Comparison of ENCODE assay signal across 1 cellular context in genomic region chr11:72069787-72070251, GRCh38.
TF ChIP-seq lines count a peak whose summit lies in the region.

No MANE protein-coding gene starts in this region.

TF ChIP-seq in K562, 482 proteins besides CTCF, POLR2A, EP300 and RAD21 (continues in another document):
- TF ChIP-seq FOSL1 (tag; conservative IDR thresholded peaks at IDR 0.05) (peak; percentile 68), ZNF175 (CRISPR knock-in tag; IDR thresholded peaks at IDR 0.05; ENCODE audit: low read depth) (peak; percentile 93), RBM17 (IDR thresholded peaks at IDR 0.05; ENCODE audit: borderline replicate concordance, low read depth, low read length) (no peak), ZNF639 (CRISPR knock-in tag; conservative IDR thresholded peaks at IDR 0.05 in 1 of 2, IDR thresholded peaks at IDR 0.05 in 1 of 2) (peak in 1 of 2 experiments; percentile 92; a peak in 2 of 4 replicates), GTF2E2 (tag; IDR thresholded peaks at IDR 0.05) (0 out of 2 replicates have a peak, but pooled peaks have one; percentile 31), MYBL2 (IDR thresholded peaks at IDR 0.05; ENCODE audit: low read depth) (no peak), MYBL2 (CRISPR knock-in tag; IDR thresholded peaks at IDR 0.05; ENCODE audit: borderline replicate concordance) (no peak), ZNF239 (CRISPR knock-in tag; IDR thresholded peaks at IDR 0.05) (0 out of 2 replicates have a peak, but pooled peaks have one; percentile 9), ZNF41 (CRISPR knock-in tag; conservative IDR thresholded peaks at IDR 0.05) (peak; percentile 67; the same call in 1 of the 2 replicates), POLR3A (IDR thresholded peaks at IDR 0.05; ENCODE audit: borderline replicate concordance, extremely low read depth, insufficient read depth, insufficient read length) (no peak), ELF4 (CRISPR knock-in tag; IDR thresholded peaks at IDR 0.05) (no peak), ZNF79 (CRISPR knock-in tag; IDR thresholded peaks at IDR 0.05; ENCODE audit: low read depth) (0 out of 2 replicates have a peak, but pooled peaks have one; percentile 52), BCL6 (CRISPR knock-in tag; IDR thresholded peaks at IDR 0.05) (0 out of 2 replicates have a peak, but pooled peaks have one; percentile 34), ZNF23 (CRISPR knock-in tag; IDR thresholded peaks at IDR 0.05) (no peak), FOXJ2 (tag; IDR thresholded peaks at IDR 0.05) (0 out of 2 replicates have a peak, but pooled peaks have one; percentile 15), ZSCAN29 (IDR thresholded peaks at IDR 0.05) (no peak), JUND (IDR thresholded peaks at IDR 0.05; ENCODE audit: borderline replicate concordance, low read depth, low read length) (no peak), JUND (tag; IDR thresholded peaks at IDR 0.05; ENCODE audit: borderline replicate concordance, low read depth, low read length) (0 out of 3 replicates have a peak, but pooled peaks have one; percentile 11), ZNF589 (CRISPR knock-in tag; IDR thresholded peaks at IDR 0.05; ENCODE audit: low read depth) (peak; percentile 91), ZBTB9 (CRISPR knock-in tag; IDR thresholded peaks at IDR 0.05) (peak; percentile 89), OTX1 (CRISPR knock-in tag; IDR thresholded peaks at IDR 0.05) (0 out of 2 replicates have a peak, but pooled peaks have one; percentile 22), BACH1 (tag; IDR thresholded peaks at IDR 0.05) (peak; percentile 83; the same call in 1 of the 2 replicates), ZNF592 (IDR thresholded peaks at IDR 0.05) (peak; percentile 89), PYGO2 (tag; IDR thresholded peaks at IDR 0.05) (no peak), TFAM (CRISPR knock-in tag; conservative IDR thresholded peaks at IDR 0.05) (no peak), NR4A1 (CRISPR knock-in tag; IDR thresholded peaks at IDR 0.05) (peak; percentile 49; the same call in 1 of the 2 replicates), NR4A1 (tag; IDR thresholded peaks at IDR 0.05) (no peak), SIRT6 (IDR thresholded peaks at IDR 0.05; ENCODE audit: low read depth, low read length) (no peak), KLF6 (CRISPR knock-in tag; IDR thresholded peaks at IDR 0.05; ENCODE audit: borderline replicate concordance) (no peak; the same call in 1 of the 2 replicates), HNRNPL (IDR thresholded peaks at IDR 0.05; ENCODE audit: low read depth, low read length) (no peak), TRIM24 (IDR thresholded peaks at IDR 0.05) (no peak), TRIM28 (IDR thresholded peaks at IDR 0.05) (no peak), NFE2L1 (tag; IDR thresholded peaks at IDR 0.05; ENCODE audit: borderline replicate concordance, low read depth) (no peak), HLTF (IDR thresholded peaks at IDR 0.05) (no peak), FOXJ3 (CRISPR knock-in tag; IDR thresholded peaks at IDR 0.05) (no peak), ZNF197 (CRISPR knock-in tag; IDR thresholded peaks at IDR 0.05; ENCODE audit: low read depth) (0 out of 2 replicates have a peak, but pooled peaks have one; percentile 55), MAZ (CRISPR knock-in tag; conservative IDR thresholded peaks at IDR 0.05 in 1 of 2, IDR thresholded peaks at IDR 0.05 in 1 of 2) (peak in 1 of 2 experiments; percentile 69; a peak in 2 of 4 replicates), NR2C2 (CRISPR knock-in tag; IDR thresholded peaks at IDR 0.05) (no peak), NR2C2 (tag; IDR thresholded peaks at IDR 0.05) (peak; percentile 87), ZNF445 (CRISPR knock-in tag; IDR thresholded peaks at IDR 0.05; ENCODE audit: low read depth) (no peak), ZNF124 (CRISPR knock-in tag; IDR thresholded peaks at IDR 0.05) (no peak), SP2 (IDR thresholded peaks at IDR 0.05; ENCODE audit: extremely low read depth, low read depth, low read length, poor library complexity, severe bottlenecking) (no peak), CBX1 (IDR thresholded peaks at IDR 0.05; ENCODE audit: low read depth) (no peak), SMAD3 (CRISPR knock-in tag; conservative IDR thresholded peaks at IDR 0.05) (0 out of 2 replicates have a peak, but pooled peaks have one; percentile 15), ZBTB7A (IDR thresholded peaks at IDR 0.05; ENCODE audit: borderline replicate concordance, control insufficient read depth, low read depth, low read length) (no peak), ZNF584 (CRISPR knock-in tag; IDR thresholded peaks at IDR 0.05; ENCODE audit: low read depth) (peak; percentile 88; the same call in 1 of the 2 replicates)
- TF ChIP-seq, protein P1, sequence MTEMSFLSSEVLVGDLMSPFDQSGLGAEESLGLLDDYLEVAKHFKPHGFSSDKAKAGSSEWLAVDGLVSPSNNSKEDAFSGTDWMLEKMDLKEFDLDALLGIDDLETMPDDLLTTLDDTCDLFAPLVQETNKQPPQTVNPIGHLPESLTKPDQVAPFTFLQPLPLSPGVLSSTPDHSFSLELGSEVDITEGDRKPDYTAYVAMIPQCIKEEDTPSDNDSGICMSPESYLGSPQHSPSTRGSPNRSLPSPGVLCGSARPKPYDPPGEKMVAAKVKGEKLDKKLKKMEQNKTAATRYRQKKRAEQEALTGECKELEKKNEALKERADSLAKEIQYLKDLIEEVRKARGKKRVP (CRISPR knock-in tag; IDR thresholded peaks at IDR 0.05), result peak; percentile 51; the same call in 1 of the 2 replicates
- TF ChIP-seq, protein P2, sequence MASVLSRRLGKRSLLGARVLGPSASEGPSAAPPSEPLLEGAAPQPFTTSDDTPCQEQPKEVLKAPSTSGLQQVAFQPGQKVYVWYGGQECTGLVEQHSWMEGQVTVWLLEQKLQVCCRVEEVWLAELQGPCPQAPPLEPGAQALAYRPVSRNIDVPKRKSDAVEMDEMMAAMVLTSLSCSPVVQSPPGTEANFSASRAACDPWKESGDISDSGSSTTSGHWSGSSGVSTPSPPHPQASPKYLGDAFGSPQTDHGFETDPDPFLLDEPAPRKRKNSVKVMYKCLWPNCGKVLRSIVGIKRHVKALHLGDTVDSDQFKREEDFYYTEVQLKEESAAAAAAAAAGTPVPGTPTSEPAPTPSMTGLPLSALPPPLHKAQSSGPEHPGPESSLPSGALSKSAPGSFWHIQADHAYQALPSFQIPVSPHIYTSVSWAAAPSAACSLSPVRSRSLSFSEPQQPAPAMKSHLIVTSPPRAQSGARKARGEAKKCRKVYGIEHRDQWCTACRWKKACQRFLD (CRISPR knock-in tag; IDR thresholded peaks at IDR 0.05), result peak; percentile 98
- TF ChIP-seq, protein P3, sequence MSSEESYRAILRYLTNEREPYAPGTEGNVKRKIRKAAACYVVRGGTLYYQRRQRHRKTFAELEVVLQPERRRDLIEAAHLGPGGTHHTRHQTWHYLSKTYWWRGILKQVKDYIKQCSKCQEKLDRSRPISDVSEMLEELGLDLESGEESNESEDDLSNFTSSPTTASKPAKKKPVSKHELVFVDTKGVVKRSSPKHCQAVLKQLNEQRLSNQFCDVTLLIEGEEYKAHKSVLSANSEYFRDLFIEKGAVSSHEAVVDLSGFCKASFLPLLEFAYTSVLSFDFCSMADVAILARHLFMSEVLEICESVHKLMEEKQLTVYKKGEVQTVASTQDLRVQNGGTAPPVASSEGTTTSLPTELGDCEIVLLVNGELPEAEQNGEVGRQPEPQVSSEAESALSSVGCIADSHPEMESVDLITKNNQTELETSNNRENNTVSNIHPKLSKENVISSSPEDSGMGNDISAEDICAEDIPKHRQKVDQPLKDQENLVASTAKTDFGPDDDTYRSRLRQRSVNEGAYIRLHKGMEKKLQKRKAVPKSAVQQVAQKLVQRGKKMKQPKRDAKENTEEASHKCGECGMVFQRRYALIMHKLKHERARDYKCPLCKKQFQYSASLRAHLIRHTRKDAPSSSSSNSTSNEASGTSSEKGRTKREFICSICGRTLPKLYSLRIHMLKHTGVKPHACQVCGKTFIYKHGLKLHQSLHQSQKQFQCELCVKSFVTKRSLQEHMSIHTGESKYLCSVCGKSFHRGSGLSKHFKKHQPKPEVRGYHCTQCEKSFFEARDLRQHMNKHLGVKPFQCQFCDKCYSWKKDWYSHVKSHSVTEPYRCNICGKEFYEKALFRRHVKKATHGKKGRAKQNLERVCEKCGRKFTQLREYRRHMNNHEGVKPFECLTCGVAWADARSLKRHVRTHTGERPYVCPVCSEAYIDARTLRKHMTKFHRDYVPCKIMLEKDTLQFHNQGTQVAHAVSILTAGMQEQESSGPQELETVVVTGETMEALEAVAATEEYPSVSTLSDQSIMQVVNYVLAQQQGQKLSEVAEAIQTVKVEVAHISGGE (CRISPR knock-in tag; IDR thresholded peaks at IDR 0.05), result peak in 1 of 3 experiments; percentile 56; a peak in 2 of 6 replicates
- TF ChIP-seq, protein P4, sequence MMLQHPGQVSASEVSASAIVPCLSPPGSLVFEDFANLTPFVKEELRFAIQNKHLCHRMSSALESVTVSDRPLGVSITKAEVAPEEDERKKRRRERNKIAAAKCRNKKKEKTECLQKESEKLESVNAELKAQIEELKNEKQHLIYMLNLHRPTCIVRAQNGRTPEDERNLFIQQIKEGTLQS (IDR thresholded peaks at IDR 0.05), result peak; percentile 38
- TF ChIP-seq, protein P4 (CRISPR knock-in tag; conservative IDR thresholded peaks at IDR 0.05), result no peak
- TF ChIP-seq, protein P5, sequence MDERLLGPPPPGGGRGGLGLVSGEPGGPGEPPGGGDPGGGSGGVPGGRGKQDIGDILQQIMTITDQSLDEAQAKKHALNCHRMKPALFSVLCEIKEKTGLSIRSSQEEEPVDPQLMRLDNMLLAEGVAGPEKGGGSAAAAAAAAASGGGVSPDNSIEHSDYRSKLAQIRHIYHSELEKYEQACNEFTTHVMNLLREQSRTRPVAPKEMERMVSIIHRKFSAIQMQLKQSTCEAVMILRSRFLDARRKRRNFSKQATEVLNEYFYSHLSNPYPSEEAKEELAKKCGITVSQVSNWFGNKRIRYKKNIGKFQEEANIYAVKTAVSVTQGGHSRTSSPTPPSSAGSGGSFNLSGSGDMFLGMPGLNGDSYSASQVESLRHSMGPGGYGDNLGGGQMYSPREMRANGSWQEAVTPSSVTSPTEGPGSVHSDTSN (CRISPR knock-in tag; IDR thresholded peaks at IDR 0.05; ENCODE audit: low read depth), result no peak
- TF ChIP-seq, protein P5 (tag; conservative IDR thresholded peaks at IDR 0.05; ENCODE audit: low read depth), result no peak
- TF ChIP-seq, protein P6, sequence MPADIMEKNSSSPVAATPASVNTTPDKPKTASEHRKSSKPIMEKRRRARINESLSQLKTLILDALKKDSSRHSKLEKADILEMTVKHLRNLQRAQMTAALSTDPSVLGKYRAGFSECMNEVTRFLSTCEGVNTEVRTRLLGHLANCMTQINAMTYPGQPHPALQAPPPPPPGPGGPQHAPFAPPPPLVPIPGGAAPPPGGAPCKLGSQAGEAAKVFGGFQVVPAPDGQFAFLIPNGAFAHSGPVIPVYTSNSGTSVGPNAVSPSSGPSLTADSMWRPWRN (IDR thresholded peaks at IDR 0.05; ENCODE audit: low read depth), result no peak
